ENCODE assay signal across 1 cellular context in genomic region chr2:25165992-25166618, GRCh38.
TF ChIP-seq lines count a peak whose summit lies in the region.

No MANE protein-coding gene starts in this region.

TF ChIP-seq in HepG2, 621 proteins besides CTCF, POLR2A, EP300 and RAD21 (continued from another document):
- TF ChIP-seq ETV6 (CRISPR knock-in tag; conservative IDR thresholded peaks at IDR 0.05) (0 out of 2 replicates have a peak, but pooled peaks have one; percentile 24), SIN3B (IDR thresholded peaks at IDR 0.05; ENCODE audit: low read length) (no peak), NR3C1 (CRISPR knock-in tag; IDR thresholded peaks at IDR 0.05) (no peak), STAG1 (CRISPR knock-in tag; IDR thresholded peaks at IDR 0.05) (peak; percentile 84), ZNF343 (CRISPR knock-in tag; IDR thresholded peaks at IDR 0.05) (no peak), ZNF7 (CRISPR knock-in tag; IDR thresholded peaks at IDR 0.05) (no peak), MEF2D (CRISPR knock-in tag; IDR thresholded peaks at IDR 0.05) (no peak)
